In genomic region chr1:115840615-115841460, GRCh38 we compare ENCODE assay signal across 17 cellular contexts. TPM values are rescaled to one million over a fixed set of nuclear protein-coding genes. Genes with fewer than 3 reads are reported as not detected.
DNase-seq lines count a peak whose midpoint lies in the region; FAIRE-seq and TF ChIP-seq lines count a peak whose summit lies in the region.
"Had no signal": no experiment of that assay in that cellular context is flagged by ENCODE, and none has a peak within 500 bp of the region (broad histone marks: within the 10 kb centered on the region; RNA-seq: fewer than 3 reads in every experiment).

Gene NHLH2, minus strand, starts transcription at chr1:115841126. Its CDS starts 2,754 bp downstream, at chr1:115838372.

- H3K4me1 Mint-ChIP-seq in activated naive CD4-positive, alpha-beta T cell treated with anti-CD3 and anti-CD28 coated beads, Interleukin-2, amount 50 U/mL, for 24 hours: peaks cover 4% of the 10 kb centered on the region

- no peak for TF ChIP-seq POLR2A in suprapubic skin (IDR thresholded peaks at IDR 0.05)
- TF ChIP-seq POLR2A in GM12892 (IDR thresholded peaks at IDR 0.05; ENCODE audit: low read depth, low read length): no peak

- CTCF ChIA-PET in RWPE1 (lab: Yijun Ruan, JAX): interaction anchor here (1.1 kb wide), 1 partner anchor 26 kb away, joined by 3 read pairs; no protein-coding TSS in a partner anchor

- H3K9me3 ChIP-seq in iPS-15b (ENCODE audit: control insufficient read depth, insufficient read depth, low read length) (no peaks in the 10 kb centered on the region), suprapubic skin (no peaks in the 10 kb centered on the region)
- H3K9me3 ChIP-seq: pancreas had no signal

- no peak for FAIRE-seq in GM12892 (lab: Jason Lieb, UNC)
- FAIRE-seq: bronchial epithelial cell, pancreas had no signal

- H3K4me3 Mint-ChIP-seq in activated naive CD4-positive, alpha-beta T cell treated with anti-CD3 and anti-CD28 coated beads, Interleukin-2, amount 50 U/mL, for 24 hours: peak within 1 kb of the TSS; percentile 7
- H3K4me3 Mint-ChIP-seq: activated naive CD4-positive, alpha-beta T cell treated with anti-CD3 and anti-CD28 coated beads, Interleukin-2, amount 10 ng/mL, durations not matched to agents 7 days and 5 days had no signal

- TF ChIP-seq CTCF in suprapubic skin (IDR thresholded peaks at IDR 0.05): no peak
- no peak for TF ChIP-seq CTCF in RWPE1 (conservative IDR thresholded peaks at IDR 0.05; ENCODE audit: low read depth)

- WGBS in suprapubic skin: 33% methylated on average over 9 of the region's 9 CpGs

- H3K36me3 ChIP-seq in iPS-15b (ENCODE audit: control insufficient read depth, insufficient read depth, low read length) (no peaks in the 10 kb centered on the region), suprapubic skin (no peaks in the 10 kb centered on the region)
- H3K36me3 ChIP-seq: pancreas, spleen had no signal

- TF ChIP-seq EP300 in suprapubic skin (IDR thresholded peaks at IDR 0.05): no peak

- H3K27ac ChIP-seq in suprapubic skin (no peak within 1 kb of the TSS), RWPE1 (no peak within 1 kb of the TSS)
- H3K27ac ChIP-seq: foreskin keratinocyte, pancreas, spleen had no signal

- H3K27ac Mint-ChIP-seq in activated naive CD4-positive, alpha-beta T cell treated with anti-CD3 and anti-CD28 coated beads, Interleukin-2, amount 50 U/mL, for 24 hours: no peak within 1 kb of the TSS
- H3K27ac Mint-ChIP-seq: activated naive CD4-positive, alpha-beta T cell treated with anti-CD3 and anti-CD28 coated beads, Interleukin-2, amount 10 ng/mL, durations not matched to agents 7 days and 5 days had no signal

- H3K4me1 ChIP-seq in iPS-15b (ENCODE audit: control insufficient read depth, insufficient read depth, low read length): peaks cover 4% of the 10 kb centered on the region
- H3K4me1 ChIP-seq in suprapubic skin: peaks cover 26% of the 10 kb centered on the region
- H3K4me1 ChIP-seq: foreskin keratinocyte had no signal

- H3K27me3 ChIP-seq in iPS-15b (ENCODE audit: control insufficient read depth, insufficient read depth, low read length): peaks cover 51% of the 10 kb centered on the region
- H3K27me3 ChIP-seq in suprapubic skin: peaks cover 80% of the 10 kb centered on the region

- H3K9ac ChIP-seq in iPS-15b (ENCODE audit: low read depth, low read length): peak within 1 kb of the TSS; percentile 81

- no peak for DNase-seq in activated naive CD4-positive, alpha-beta T cell treated with anti-CD3 and anti-CD28 coated beads, Interleukin-2, amount 50 U/mL, for 16 hours
- peak; percentile 7 for DNase-seq in RPMI7951 (ENCODE audit: low read depth)
- DNase-seq in suprapubic skin (ENCODE audit: low spot score in 2 of 2): no peak
- DNase-seq in NCI-H446 treated with DMSO at 0.1 percent for 48 hours (lab: John Stamatoyannopoulos, UW): no peak
- DNase-seq in GM12892 (ENCODE audit: insufficient read length): no peak
- no peak for DNase-seq in RWPE1 (ENCODE audit: low spot score)
- DNase-seq: activated naive CD4-positive, alpha-beta T cell treated with anti-CD3 and anti-CD28 coated beads, Interleukin-2, amount 10 ng/mL, durations not matched to agents 7 days and 5 days; effector memory CD8-positive, alpha-beta T cell; foreskin keratinocyte; KBM-7; NCI-H1436 treated with DMSO at 0.1 percent for 48 hours; pancreas; spleen had no signal

- peaks cover 5% of the 10 kb centered on the region for H3K9me3 Mint-ChIP-seq in activated naive CD4-positive, alpha-beta T cell treated with anti-CD3 and anti-CD28 coated beads, Interleukin-2, amount 50 U/mL, for 24 hours
- H3K9me3 Mint-ChIP-seq: activated naive CD4-positive, alpha-beta T cell treated with anti-CD3 and anti-CD28 coated beads, Interleukin-2, amount 10 ng/mL, durations not matched to agents 7 days and 5 days; effector memory CD8-positive, alpha-beta T cell had no signal

- POLR2A ChIA-PET in RWPE1 (lab: Yijun Ruan, JAX; ENCODE audit: low non-redundant PET): no interaction called here

- no peaks in the 10 kb centered on the region for H3K36me3 Mint-ChIP-seq in activated naive CD4-positive, alpha-beta T cell treated with anti-CD3 and anti-CD28 coated beads, Interleukin-2, amount 50 U/mL, for 24 hours
- H3K36me3 Mint-ChIP-seq: activated naive CD4-positive, alpha-beta T cell treated with anti-CD3 and anti-CD28 coated beads, Interleukin-2, amount 10 ng/mL, durations not matched to agents 7 days and 5 days had no signal

- peaks cover 45% of the 10 kb centered on the region for H3K27me3 Mint-ChIP-seq in activated naive CD4-positive, alpha-beta T cell treated with anti-CD3 and anti-CD28 coated beads, Interleukin-2, amount 50 U/mL, for 24 hours

- H3K4me3 ChIP-seq in iPS-15b (ENCODE audit: low read depth, low read length) (peak within 1 kb of the TSS; percentile 67), suprapubic skin (peak within 1 kb of the TSS; percentile 55)

RNA-seq across cellular contexts. Expression of gene NHLH2, which starts in this region (rescaled TPM):
- total RNA-seq in RPMI7951 (2014; rRNA removed; shearing (Covaris generic)): not detected in 2 replicates
- 1 to 10 TPM; 1.1 to 1.8 (median 1.6) TPM for total RNA-seq in suprapubic skin
- polyA plus RNA-seq in GM12892 (2012; ENCODE audit: missing spikeins): not detected
- total RNA-seq: spleen had no signal
- polyA plus RNA-seq: AG04450, spleen had no signal

Comparison
In these comparisons a context has a peak if more than half of its experiments do, and no peak if none do; other contexts are left out.
1. Peak in DNase-seq in RPMI7951; RNA of the gene not detected or under 1 TPM.